ENCODE assay signal across 8 cellular contexts in the genomic region with DNA sequence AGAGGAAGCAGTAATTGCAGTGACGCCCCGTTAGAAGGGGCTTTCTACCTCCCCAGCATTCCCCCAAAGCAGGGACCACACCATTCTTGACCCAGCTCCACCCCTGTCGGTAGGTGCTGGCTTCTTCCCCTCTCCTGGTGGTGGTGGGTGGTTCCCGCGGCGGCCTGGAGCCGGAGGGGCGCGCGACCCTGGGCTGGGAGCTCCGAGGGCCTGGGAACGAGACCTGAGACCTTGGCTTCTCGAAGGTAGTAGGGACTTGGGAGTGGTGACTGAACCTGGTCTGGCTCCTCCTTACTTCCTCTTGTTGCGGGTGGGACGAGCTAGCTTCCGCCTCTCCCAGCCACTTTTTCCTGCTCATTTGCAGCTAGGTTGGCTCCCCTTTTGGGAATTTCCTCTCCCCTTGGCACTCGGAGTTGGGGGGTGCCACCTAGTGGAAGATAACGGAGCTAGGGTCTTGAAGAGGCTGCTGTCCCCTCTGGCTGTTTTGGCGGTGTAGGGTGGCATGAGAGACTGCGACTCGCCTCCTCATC. TPM values are rescaled to one million over a fixed set of nuclear protein-coding genes. Genes with fewer than 3 reads are reported as not detected.
A peak's percentile ranks its signal among the peaks of the same experiment; 100 is the strongest.
DNase-seq lines count a peak whose midpoint lies in the region; ATAC-seq and TF ChIP-seq lines count a peak whose summit lies in the region.

No MANE protein-coding gene starts in this region.

- peak; percentile 53 for TF ChIP-seq CTCF in endothelial cell (IDR thresholded peaks at IDR 0.05; ENCODE audit: unreplicated experiment)

- H3K27ac Mint-ChIP-seq in endothelial cell (ENCODE audit: unreplicated experiment) = peak overlapping the region; percentile 96
- peak overlapping the region; percentile 95 for H3K27ac Mint-ChIP-seq in memory B cell
- peak overlapping the region in 1 of 2 donors; percentile 59 for H3K27ac Mint-ChIP-seq in stimulated activated naive CD8-positive, alpha-beta T cell treated with anti-CD3 and anti-CD28 coated beads, Interleukin-15, amount 100 ng/mL, for 72 hours

- DNase-seq in DMS53 (lab: John Stamatoyannopoulos, UW) = peak; percentile 79
- peak; percentile 64 for DNase-seq in HCEC 1CT
- peak; percentile 69 for DNase-seq in NCI-H2171 (lab: John Stamatoyannopoulos, UW)
- DNase-seq in activated CD4-positive, alpha-beta T cell treated with anti-CD3 and anti-CD28 coated beads, Interleukin-2, amount 50 U/mL, for 1 hour = peak; percentile 32
- peak; percentile 69 for DNase-seq in endothelial cell (ENCODE audit: low spot score)
- DNase-seq in memory B cell (ENCODE audit: low spot score in 2 of 2) = peak in 1 of 2 donors; percentile 69
- DNase-seq in stimulated activated naive CD8-positive, alpha-beta T cell treated with anti-CD3 and anti-CD28 coated beads, Interleukin-15, amount 100 ng/mL, for 72 hours = peak; percentile 49 to 52
- DNase-seq in HuH-7.5 (ENCODE audit: low spot score) = no peak

- peaks cover 10% of the 10 kb centered on the region for H3K27me3 Mint-ChIP-seq in endothelial cell (ENCODE audit: unreplicated experiment)
- no peaks in the 10 kb centered on the region for H3K27me3 Mint-ChIP-seq in memory B cell
- peaks cover 9% of the 10 kb centered on the region for H3K27me3 Mint-ChIP-seq in stimulated activated naive CD8-positive, alpha-beta T cell treated with anti-CD3 and anti-CD28 coated beads, Interleukin-15, amount 100 ng/mL, for 72 hours

- peak overlapping the region; percentile 98 for H3K4me3 Mint-ChIP-seq in endothelial cell (ENCODE audit: unreplicated experiment)
- H3K4me3 Mint-ChIP-seq in memory B cell = peak overlapping the region; percentile 89
- H3K4me3 Mint-ChIP-seq in stimulated activated naive CD8-positive, alpha-beta T cell treated with anti-CD3 and anti-CD28 coated beads, Interleukin-15, amount 100 ng/mL, for 72 hours = peak overlapping the region; percentile 85 to 86

- ATAC-seq in memory B cell (ENCODE audit: low read depth) = peak; percentile 57
- ATAC-seq in stimulated activated naive CD8-positive, alpha-beta T cell treated with anti-CD3 and anti-CD28 coated beads, Interleukin-15, amount 100 ng/mL, for 72 hours = peak; percentile 50

- H3K9me3 Mint-ChIP-seq in endothelial cell (ENCODE audit: unreplicated experiment) (no peaks in the 10 kb centered on the region), memory B cell (no peaks in the 10 kb centered on the region)
- no peaks in the 10 kb centered on the region for H3K9me3 Mint-ChIP-seq in stimulated activated naive CD8-positive, alpha-beta T cell treated with anti-CD3 and anti-CD28 coated beads, Interleukin-15, amount 100 ng/mL, for 72 hours

- H3K36me3 Mint-ChIP-seq in endothelial cell (ENCODE audit: low read depth, unreplicated experiment) (peaks cover 4% of the 10 kb centered on the region), memory B cell (no peaks in the 10 kb centered on the region)

- H3K4me1 Mint-ChIP-seq in endothelial cell (ENCODE audit: unreplicated experiment) (peaks cover 13% of the 10 kb centered on the region), memory B cell (peaks cover 29% of the 10 kb centered on the region)
- peaks cover 35% of the 10 kb centered on the region for H3K4me1 Mint-ChIP-seq in stimulated activated naive CD8-positive, alpha-beta T cell treated with anti-CD3 and anti-CD28 coated beads, Interleukin-15, amount 100 ng/mL, for 72 hours

RNA-seq across cellular contexts. Expression of a gene that starts 0.5 kb away (rescaled TPM):
- 904 TPM for total RNA-seq in endothelial cell (ENCODE audit: unreplicated experiment)

RNA-seq across cellular contexts. Expression of a gene that starts 18.1 kb away (rescaled TPM):
- total RNA-seq in endothelial cell (ENCODE audit: unreplicated experiment) = 53.7 TPM

RNA-seq across cellular contexts. Expression of a gene that starts 20.9 kb away (rescaled TPM):
- total RNA-seq in endothelial cell (ENCODE audit: unreplicated experiment) = 124 TPM

RNA-seq across cellular contexts. Expression of a gene that starts 37.2 kb away (rescaled TPM):
- 0.82 TPM for total RNA-seq in endothelial cell (ENCODE audit: unreplicated experiment)

RNA-seq across cellular contexts. Expression of a gene that starts 43.9 kb away (rescaled TPM):
- total RNA-seq in endothelial cell (ENCODE audit: unreplicated experiment) = 4.3 TPM
